24 cellular contexts compared by ENCODE assay signal in genomic region chr10:52334595-52334994, GRCh38. TPM values are rescaled to one million over a fixed set of nuclear protein-coding genes. Genes with fewer than 3 reads are reported as not detected.
DNase-seq lines count a peak whose midpoint lies in the region; ATAC-seq, FAIRE-seq and TF ChIP-seq lines count a peak whose summit lies in the region.
"Had no signal": no experiment of that assay in that cellular context is flagged by ENCODE, and none has a peak within 500 bp of the region (broad histone marks: within the 10 kb centered on the region; RNA-seq: fewer than 3 reads in every experiment).

No MANE protein-coding gene starts in this region.

- no peak for TF ChIP-seq POLR2A in gastroesophageal sphincter (IDR thresholded peaks at IDR 0.05)

- H3K27me3 ChIP-seq in ACC112 (ENCODE audit: insufficient read depth, low read length) (no peaks in the 10 kb centered on the region), astrocyte (ENCODE audit: insufficient read depth, low read length) (no peaks in the 10 kb centered on the region), keratinocyte (ENCODE audit: control insufficient read depth, extremely low read depth, insufficient read depth, low read length) (no peaks in the 10 kb centered on the region), gastroesophageal sphincter (peaks cover 6% of the 10 kb centered on the region)
- H3K27me3 ChIP-seq: colonic mucosa, suprapubic skin, uterus had no signal

- intact Hi-C loops in Right ventricle myocardium inferior (cut with DNase I), result no loop called here

- whole genome bisulfite sequencing in gastroesophageal sphincter (ENCODE audit: low coverage in 1 of 2), 2 donors, result 86 to 90% methylated on average over 1 of the region's 1 CpG

- H3K9me3 Mint-ChIP-seq in HFFc6 (no peaks in the 10 kb centered on the region), astrocyte (ENCODE audit: unreplicated experiment) (no peaks in the 10 kb centered on the region)
- H3K9me3 Mint-ChIP-seq: brain, memory B cell had no signal

- H3K4me2 ChIP-seq in astrocyte (ENCODE audit: low read length) (peak overlapping the region; percentile 50), keratinocyte (ENCODE audit: control insufficient read depth, extremely low read depth, insufficient read depth, low read depth, low read length) (peak overlapping the region; percentile 36)

- FAIRE-seq in astrocyte (lab: Jason Lieb, UNC) (no peak), keratinocyte (lab: Jason Lieb, UNC) (no peak)
- FAIRE-seq: endometrium, islet of Langerhans had no signal

- H3K9ac ChIP-seq in astrocyte (ENCODE audit: low read length), result no peak overlapping the region
- H3K9ac ChIP-seq in keratinocyte (ENCODE audit: control insufficient read depth, extremely low read depth, insufficient read depth, low read length), result no peak overlapping the region

- H3K27me3 Mint-ChIP-seq in HFFc6 (ENCODE audit: insufficient read depth) (no peaks in the 10 kb centered on the region), astrocyte (ENCODE audit: low read depth, unreplicated experiment) (peaks cover 5% of the 10 kb centered on the region)
- H3K27me3 Mint-ChIP-seq: activated naive CD8-positive, alpha-beta T cell; CD4-positive, alpha-beta memory T cell; memory B cell had no signal

- DNase-seq in HFFc6 (no peak), astrocyte (ENCODE audit: low read depth) (peak; percentile 52), keratinocyte (ENCODE audit: low read depth, low spot score) (no peak), kidney glomerular epithelial cell (lab: John Stamatoyannopoulos, UW) (no peak), Right ventricle myocardium inferior (ENCODE audit: missing footprints) (no peak)
- no peak for DNase-seq in stimulated activated naive CD8-positive, alpha-beta T cell treated with anti-CD3 and anti-CD28 coated beads, Interleukin-15, Interleukin-2, amounts not matched to agents 100 U/mL and 50 U/mL, for 24 hours
- DNase-seq: activated CD4-positive, alpha-beta T cell treated with anti-CD3 and anti-CD28 coated beads for 4 hours; CD4-positive, alpha-beta memory T cell; colonic mucosa; DND-41; NCI-H1105 treated with DMSO at 0.1 percent for 48 hours; NCI-H2107; NCI-H510A treated with DMSO at 0.1 percent for 48 hours; Right ventricle myocardium superior; uterus had no signal

- H3K27ac Mint-ChIP-seq in HFFc6 (peak overlapping the region; percentile 86), astrocyte (ENCODE audit: unreplicated experiment) (no peak overlapping the region)
- H3K27ac Mint-ChIP-seq: activated naive CD8-positive, alpha-beta T cell; brain; CD4-positive, alpha-beta memory T cell; memory B cell had no signal

- no peak overlapping the region for H3K4me3 Mint-ChIP-seq in HFFc6
- H3K4me3 Mint-ChIP-seq in astrocyte (ENCODE audit: unreplicated experiment), result no peak overlapping the region
- H3K4me3 Mint-ChIP-seq: activated naive CD8-positive, alpha-beta T cell; brain; CD4-positive, alpha-beta memory T cell; memory B cell had no signal

- dilution Hi-C loops in keratinocyte (cut with MboI; ENCODE audit: extremely low pct_ligation_motif_present, low sequenced_read_pairs), result no loop called here

- no peaks in the 10 kb centered on the region for H4K20me1 ChIP-seq in astrocyte (ENCODE audit: insufficient read depth, low read length)
- H4K20me1 ChIP-seq in keratinocyte (ENCODE audit: control insufficient read depth, extremely low read depth, insufficient read depth, low read length), result no peaks in the 10 kb centered on the region

- H3K9me1 ChIP-seq in keratinocyte (ENCODE audit: control insufficient read depth, extremely low read depth, insufficient read depth, low read length), result no peaks in the 10 kb centered on the region

- no peak for ATAC-seq in stimulated activated naive CD8-positive, alpha-beta T cell treated with anti-CD3 and anti-CD28 coated beads, Interleukin-15, Interleukin-2, amounts not matched to agents 100 U/mL and 50 U/mL, for 24 hours
- ATAC-seq in Right ventricle myocardium inferior, result no peak
- ATAC-seq in gastroesophageal sphincter, result no peak

- no peak overlapping the region for H3K4me3 ChIP-seq in ACC112 (ENCODE audit: low read depth, low read length)
- no peak overlapping the region for H3K4me3 ChIP-seq in astrocyte (ENCODE audit: insufficient read depth, low read depth, low read length)
- no peak overlapping the region for H3K4me3 ChIP-seq in keratinocyte (ENCODE audit: control insufficient read depth in 2 of 3, extremely low read depth in 1 of 3, insufficient read depth in 2 of 3, low read depth in 1 of 3, low read length in 3 of 3)
- no peak overlapping the region for H3K4me3 ChIP-seq in gastroesophageal sphincter
- H3K4me3 ChIP-seq: colonic mucosa, suprapubic skin, uterus had no signal

- H3K4me1 Mint-ChIP-seq in HFFc6 (ENCODE audit: low read depth), result peaks cover 66% of the 10 kb centered on the region
- H3K4me1 Mint-ChIP-seq in astrocyte (ENCODE audit: low read depth, unreplicated experiment), result peaks cover 7% of the 10 kb centered on the region
- H3K4me1 Mint-ChIP-seq: brain; CD4-positive, alpha-beta memory T cell; memory B cell had no signal

- H3K9me3 ChIP-seq in astrocyte (ENCODE audit: insufficient read depth, low read depth, low read length) (no peaks in the 10 kb centered on the region), keratinocyte (ENCODE audit: control insufficient read depth, low read depth, low read length) (no peaks in the 10 kb centered on the region), gastroesophageal sphincter (no peaks in the 10 kb centered on the region)
- H3K9me3 ChIP-seq: colonic mucosa, suprapubic skin, uterus had no signal

- H3K27ac ChIP-seq in ACC112 (ENCODE audit: low read depth, low read length) (peak overlapping the region; percentile 1), astrocyte (ENCODE audit: low read depth, low read length) (no peak overlapping the region), keratinocyte (ENCODE audit: control insufficient read depth, insufficient read depth, low read length) (peak overlapping the region; percentile 69), gastroesophageal sphincter (no peak overlapping the region)
- H3K27ac ChIP-seq: colonic mucosa, suprapubic skin, uterus had no signal

- no peak for TF ChIP-seq EP300 in gastroesophageal sphincter (IDR thresholded peaks at IDR 0.05)

- no peaks in the 10 kb centered on the region for H3K36me3 ChIP-seq in ACC112 (ENCODE audit: insufficient read depth, low read length)
- no peaks in the 10 kb centered on the region for H3K36me3 ChIP-seq in astrocyte (ENCODE audit: insufficient read depth, low read length)
- no peaks in the 10 kb centered on the region for H3K36me3 ChIP-seq in keratinocyte (ENCODE audit: control insufficient read depth in 2 of 2, extremely low read depth in 1 of 2, insufficient read depth in 2 of 2, low read length in 2 of 2)
- no peaks in the 10 kb centered on the region for H3K36me3 ChIP-seq in gastroesophageal sphincter
- H3K36me3 ChIP-seq: colonic mucosa, suprapubic skin, uterus had no signal

- H3K4me1 ChIP-seq in ACC112 (ENCODE audit: control insufficient read depth, insufficient read depth, low read length, unreplicated experiment) (peaks cover 25% of the 10 kb centered on the region), astrocyte (ENCODE audit: insufficient read depth, low read length) (peaks cover 11% of the 10 kb centered on the region), keratinocyte (ENCODE audit: control insufficient read depth, extremely low read depth, insufficient read depth, low read length) (peaks cover 18% of the 10 kb centered on the region), gastroesophageal sphincter (no peaks in the 10 kb centered on the region)
- H3K4me1 ChIP-seq: colonic mucosa, suprapubic skin, uterus had no signal

- H3K79me2 ChIP-seq in ACC112 (ENCODE audit: control insufficient read depth, insufficient read depth, low read length, unreplicated experiment) (no peaks in the 10 kb centered on the region), astrocyte (ENCODE audit: insufficient read depth, low read length) (no peaks in the 10 kb centered on the region), keratinocyte (ENCODE audit: control insufficient read depth, insufficient read depth, low read length) (no peaks in the 10 kb centered on the region)

- peaks cover 8% of the 10 kb centered on the region; the same call in 1 of the 2 replicates for H3K36me3 Mint-ChIP-seq in HFFc6 (ENCODE audit: low read depth)
- H3K36me3 Mint-ChIP-seq in astrocyte (ENCODE audit: low read depth, unreplicated experiment), result no peaks in the 10 kb centered on the region
- H3K36me3 Mint-ChIP-seq: activated naive CD8-positive, alpha-beta T cell; brain; CD4-positive, alpha-beta memory T cell; memory B cell had no signal

- H2AFZ ChIP-seq in ACC112 (ENCODE audit: low read length, unreplicated experiment) (no peak overlapping the region), astrocyte (ENCODE audit: low read depth, low read length) (no peak overlapping the region), keratinocyte (ENCODE audit: control insufficient read depth, low read length) (no peak overlapping the region)

- TF ChIP-seq CTCF in HFFc6 (IDR thresholded peaks at IDR 0.05) (no peak), astrocyte (IDR thresholded peaks at IDR 0.05; ENCODE audit: insufficient read depth, low read depth, low read length) (no peak), keratinocyte (optimal IDR thresholded peaks at IDR 0.05 in 1 of 3, IDR thresholded peaks at IDR 0.05 in 1 of 3, conservative IDR thresholded peaks at IDR 0.05 in 1 of 3; ENCODE audit: extremely low read depth in 1 of 3, insufficient read depth in 2 of 3, low read length in 3 of 3) (no peak), gastroesophageal sphincter (IDR thresholded peaks at IDR 0.05) (no peak)

RNA-seq across cellular contexts. Expression of gene DKK1, which starts 20.5 kb away (rescaled TPM):
- total RNA-seq in HFFc6 (2021; fragmentation: NEBNext Ultra II Directional; extraction: Animal tissue kit (Norgen Biotek cat#: 25700)), result 1,000 to 10,000 TPM; 1,601 to 2,175 (median 1,792) TPM
- total RNA-seq in astrocyte (7.4 and 13.7 TPM in 2 replicates), Right ventricle myocardium inferior (not detected), gastroesophageal sphincter (1 to 10 TPM in 2 of 4 donors, not detected in 2; 3.1 to 7.5 TPM)
- polyA plus RNA-seq in keratinocyte, result 78.4 to 320 TPM (median 223 TPM) in 3 replicates
- 43.2 TPM for polyA plus RNA-seq in keratinocyte (2011; ENCODE audit: low read depth)
- 68.2 and 168 TPM in 2 replicates for polyA plus RNA-seq in keratinocyte (2011; cell fraction: cytosol; rRNA removed)
- polyA plus RNA-seq in keratinocyte (2011; cell fraction: nucleus; rRNA removed), result 195 and 207 TPM in 2 replicates
- polyA plus RNA-seq in keratinocyte (2012; ENCODE audit: low replicate concordance), result 53.9 and 191 TPM in 2 replicates
- polyA minus RNA-seq in keratinocyte, result 40.7 to 108 TPM (median 51.2 TPM) in 3 replicates
- 98.8 TPM for polyA minus RNA-seq in keratinocyte (2011; cell fraction: cytosol; rRNA and poly(A)+ RNA removed)
- 54.3 and 92.1 TPM in 2 replicates for polyA minus RNA-seq in keratinocyte (2011; cell fraction: nucleus; rRNA and poly(A)+ RNA removed)
- total RNA-seq: CD4-positive, alpha-beta memory T cell; Right ventricle myocardium superior; T-helper 1 cell treated with Interleukin-12 subunit alpha and Interleukin-12 subunit beta and Interleukin-4 antibody, amounts not matched to agents 30 ng/mL and 1 ng/mL, for 36 hours had no signal
- polyA plus RNA-seq: CD4-positive, alpha-beta memory T cell had no signal

Comparison
In these comparisons a context has a peak if more than half of its experiments do, and no peak if none do; other contexts are left out.
1. H3K27ac ChIP-seq: peak in ACC112 (single experiment) and keratinocyte (single experiment); none in astrocyte (single experiment) and gastroesophageal sphincter (0 of 4).
2. RNA of gene DKK1, which starts 20.5 kb away (total RNA-seq): 1,601 to 2,175 TPM in HFFc6; 7.4 to 13.7 TPM in astrocyte, 3.1 to 7.5 TPM in gastroesophageal sphincter and not detected in Right ventricle myocardium inferior (single experiment); every median in the first group is over 100 times any median in the second.